ENCODE assay signal across 8 cellular contexts in the genomic region with DNA sequence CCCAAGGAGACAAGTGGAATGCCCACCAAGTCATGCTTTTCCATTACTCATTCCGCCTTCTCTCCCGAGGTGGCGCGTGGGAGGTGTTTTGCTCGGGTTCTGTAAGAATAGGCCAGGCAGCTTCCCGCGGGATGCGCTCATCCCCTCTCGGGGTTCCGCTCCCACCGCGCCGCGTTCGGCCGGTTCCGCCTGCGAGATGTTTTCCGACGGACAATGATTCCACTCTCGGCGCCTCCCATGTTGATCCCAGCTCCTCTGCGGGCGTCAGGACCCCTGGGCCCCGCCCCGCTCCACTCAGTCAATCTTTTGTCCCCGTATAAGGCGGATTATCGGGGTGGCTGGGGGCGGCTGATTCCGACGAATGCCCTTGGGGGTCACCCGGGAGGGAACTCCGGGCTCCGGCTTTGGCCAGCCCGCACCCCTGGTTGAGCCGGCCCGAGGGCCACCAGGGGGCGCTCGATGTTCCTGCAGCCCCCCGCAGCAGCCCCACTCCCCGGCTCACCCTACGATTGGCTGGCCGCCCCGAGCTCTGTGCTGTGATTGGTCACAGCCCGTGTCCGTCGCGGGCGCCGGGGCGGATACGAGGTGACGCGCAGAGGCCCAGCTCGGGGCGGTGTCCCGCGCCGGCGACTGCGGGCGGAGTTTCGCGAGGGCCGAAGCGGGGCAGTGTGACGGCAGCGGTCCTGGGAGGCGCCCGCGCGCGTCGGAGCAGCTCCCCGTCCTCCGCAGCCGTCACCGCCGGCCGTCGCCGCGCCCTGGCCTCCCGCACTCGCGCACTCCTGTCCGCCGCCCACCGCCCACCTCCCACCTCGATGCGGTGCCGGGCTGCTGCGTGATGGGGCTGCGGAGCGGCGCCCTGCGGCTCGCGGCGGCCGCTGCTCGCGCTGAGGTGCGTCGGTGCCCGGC. TPM values are rescaled to one million over a fixed set of nuclear protein-coding genes. Genes with fewer than 3 reads are reported as not detected.
A peak's percentile ranks its signal among the peaks of the same experiment; 100 is the strongest.
DNase-seq lines count a peak whose midpoint lies in the region; ATAC-seq, FAIRE-seq and TF ChIP-seq lines count a peak whose summit lies in the region.

Gene KIF1B, plus strand, starts transcription at position 666 of the 906 bp plus-strand sequence. CDS start 21,759 bp downstream, outside the sequence.

- no peaks in the 10 kb centered on the region for H3K27me3 ChIP-seq in NT2/D1 (ENCODE audit: insufficient read depth, insufficient read length)
- H3K27me3 ChIP-seq in endodermal cell (ENCODE audit: control insufficient read depth, insufficient read depth, low read length, poor library complexity, severe bottlenecking), result no peaks in the 10 kb centered on the region

- FAIRE-seq in HTR-8/SVneo (lab: Jason Lieb, UNC), result peak; percentile 44

- H3K9me3 Mint-ChIP-seq in endodermal cell, result no peaks in the 10 kb centered on the region

- ATAC-seq in GM21367 (IDR thresholded peaks at IDR 0.05; ENCODE audit: unreplicated experiment), result peak; percentile 90

- no peaks in the 10 kb centered on the region for H3K4me1 ChIP-seq in NT2/D1 (ENCODE audit: insufficient read depth, insufficient read length)
- H3K4me1 ChIP-seq in endodermal cell (ENCODE audit: control insufficient read depth, insufficient read depth, low read length), result peaks cover 5% of the 10 kb centered on the region
- peaks cover 9% of the 10 kb centered on the region for H3K4me1 ChIP-seq in mesodermal cell (ENCODE audit: control insufficient read depth, insufficient read depth, low read length, poor library complexity, severe bottlenecking)

- H3K4me3 ChIP-seq in NT2/D1 (ENCODE audit: insufficient read length, low read depth) (peak within 1 kb of the TSS; percentile 82), endodermal cell (ENCODE audit: low read length) (peak within 1 kb of the TSS; percentile 96), mesodermal cell (ENCODE audit: extremely low read depth, insufficient read depth, low read length, poor library complexity, severe bottlenecking) (peak within 1 kb of the TSS; percentile 98)

- peaks cover 21% of the 10 kb centered on the region for H3K4me1 Mint-ChIP-seq in endodermal cell

- peak within 1 kb of the TSS; percentile 92 for H3K9ac ChIP-seq in NT2/D1 (ENCODE audit: insufficient read length, low read depth)
- peak within 1 kb of the TSS; percentile 88 for H3K9ac ChIP-seq in endodermal cell (ENCODE audit: extremely low read depth, low read length, poor library complexity, severe bottlenecking)

- TF ChIP-seq CTCF in endodermal cell (conservative IDR thresholded peaks at IDR 0.05), result peak; percentile 100

- H3K27ac ChIP-seq in endodermal cell (ENCODE audit: low read depth, low read length) (peak within 1 kb of the TSS; percentile 100), mesodermal cell (ENCODE audit: low read depth, low read length, severe bottlenecking) (peak within 1 kb of the TSS; percentile 98)

- no peaks in the 10 kb centered on the region for H3K36me3 Mint-ChIP-seq in endodermal cell (ENCODE audit: low read depth)

- peak within 1 kb of the TSS; percentile 97 for H3K4me3 Mint-ChIP-seq in endodermal cell

- H3K27ac Mint-ChIP-seq in endodermal cell, result peak within 1 kb of the TSS; percentile 97

- H3K27me3 Mint-ChIP-seq in endodermal cell (ENCODE audit: insufficient read depth), result peaks cover 5% of the 10 kb centered on the region

- 0% methylated on average over 50 to 107 of the region's 107 CpGs for WGBS in endodermal cell (ENCODE audit: insufficient coverage in 1 of 2, insufficient read length in 1 of 2), 2 experiments
- WGBS in mesodermal cell (ENCODE audit: insufficient coverage in 2 of 2), 2 experiments, result 0% methylated on average over 79 to 101 of the region's 107 CpGs

- H3K36me3 ChIP-seq in NT2/D1 (ENCODE audit: insufficient read depth, insufficient read length, low read length) (no peaks in the 10 kb centered on the region), endodermal cell (ENCODE audit: control insufficient read depth, insufficient read depth, low read length) (no peaks in the 10 kb centered on the region), mesodermal cell (ENCODE audit: control insufficient read depth, insufficient read depth, low read length) (no peaks in the 10 kb centered on the region)

- DNase-seq in Caki2 (ENCODE audit: low read depth), result peak; percentile 96
- peak; percentile 98 for DNase-seq in HTR-8/SVneo (ENCODE audit: insufficient read length, low spot score)
- peak; percentile 87 for DNase-seq in NT2/D1 (ENCODE audit: low read depth, low spot score)
- DNase-seq in activated CD8-positive, alpha-beta memory T cell treated with anti-CD3 and anti-CD28 coated beads, Interleukin-2, amount 50 U/mL, for 1 hour (ENCODE audit: extremely low read depth), result peak; percentile 92
- DNase-seq in endodermal cell, result peak; percentile 99
- peak; percentile 91 to 95 for DNase-seq in stimulated activated CD8-positive, alpha-beta memory T cell treated with anti-CD3 and anti-CD28 coated beads, Interleukin-15, amount 100 ng/mL, for 4 hours (ENCODE audit: low read depth in 2 of 2)

- in situ Hi-C loops in Caki2 (cut with HindIII; ENCODE audit: low pct_unique_long_range_greater_than_20kb, low sequenced_read_pairs), result no loop called here

- H3K9me3 ChIP-seq in NT2/D1 (ENCODE audit: insufficient read depth, low read length), result no peaks in the 10 kb centered on the region
- H3K9me3 ChIP-seq in endodermal cell (ENCODE audit: control insufficient read depth, low read length), result no peaks in the 10 kb centered on the region
- no peaks in the 10 kb centered on the region for H3K9me3 ChIP-seq in mesodermal cell (ENCODE audit: control insufficient read depth, low read length)

RNA-seq across cellular contexts. Expression of gene KIF1B, which starts in this region (rescaled TPM):
- total RNA-seq in Caki2 (2014; rRNA removed; shearing (Covaris generic); ENCODE audit: low replicate concordance), result 2.3 and 8.0 TPM in 2 replicates
- 10 to 100 TPM; 71.5 to 74.2 TPM for total RNA-seq in endodermal cell
- polyA plus RNA-seq in endodermal cell (2013, experiment 1 of 2), result 77.6 TPM
- polyA plus RNA-seq in endodermal cell (2013, experiment 2 of 2), result 78.5 TPM
- 52.8 TPM for polyA plus RNA-seq in mesodermal cell (2013, experiment 1 of 2)
- polyA plus RNA-seq in mesodermal cell (2013, experiment 2 of 2), result 45.4 TPM

Comparison
In these comparisons a context has a peak if more than half of its experiments do, and no peak if none do; other contexts are left out.
1. Peak in every context shown above with its lines: DNase-seq, ATAC-seq, H3K4me3 ChIP-seq and H3K27ac ChIP-seq.